14 cellular contexts compared by ENCODE assay signal in the genomic region with DNA sequence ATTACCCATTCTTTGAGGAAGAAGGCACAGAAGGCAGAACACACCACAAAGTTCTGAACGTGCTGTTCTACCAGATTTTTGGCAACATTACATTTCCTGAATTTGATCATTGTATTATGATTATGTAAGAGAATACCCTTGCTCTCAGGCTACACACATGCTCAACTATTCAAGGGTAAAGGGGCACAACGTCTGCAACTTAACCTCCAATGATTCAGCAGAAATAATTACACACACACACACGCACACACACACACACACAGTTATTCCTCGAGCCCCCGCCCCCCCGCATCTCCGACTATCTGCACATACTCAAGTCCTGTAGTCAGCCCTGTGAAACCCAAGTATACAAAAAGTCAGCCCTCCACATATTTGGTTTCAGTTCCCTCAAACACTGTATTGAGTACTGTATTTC. TPM values are rescaled to one million over a fixed set of nuclear protein-coding genes. Genes with fewer than 3 reads are reported as not detected.
DNase-seq lines count a peak whose midpoint lies in the region; ATAC-seq and TF ChIP-seq lines count a peak whose summit lies in the region.
"Had no signal": no experiment of that assay in that cellular context is flagged by ENCODE, and none has a peak within 500 bp of the region (broad histone marks: within the 10 kb centered on the region; RNA-seq: fewer than 3 reads in every experiment).

No MANE protein-coding gene starts in this region.

- peaks cover 16% of the 10 kb centered on the region for H3K4me1 Mint-ChIP-seq in nephron progenitor cell
- H3K4me1 Mint-ChIP-seq in CD4-positive, alpha-beta T cell (ENCODE audit: low read depth) = peaks cover 17% of the 10 kb centered on the region
- H3K4me1 Mint-ChIP-seq in naive thymus-derived CD4-positive, alpha-beta T cell = peaks cover 10 to 31% (median 16%) of the 10 kb centered on the region in 7 donors
- H3K4me1 Mint-ChIP-seq in activated T-cell treated with anti-CD3 and anti-CD28 coated beads, Interleukin-2, amount 50 U/mL, for 72 hours (ENCODE audit: low read depth) = peaks cover 31% of the 10 kb centered on the region

- H3K4me3 ChIP-seq in esophagus muscularis mucosa = no peak overlapping the region
- H3K4me3 ChIP-seq in naive thymus-derived CD4-positive, alpha-beta T cell (ENCODE audit: low read length) = no peak overlapping the region

- H3K9me3 Mint-ChIP-seq in nephron progenitor cell = no peaks in the 10 kb centered on the region
- H3K9me3 Mint-ChIP-seq in CD4-positive, alpha-beta T cell = no peaks in the 10 kb centered on the region
- H3K9me3 Mint-ChIP-seq in naive thymus-derived CD4-positive, alpha-beta T cell = peaks cover 0 to 2% (median 0%) of the 10 kb centered on the region in 11 donors
- H3K9me3 Mint-ChIP-seq in activated T-cell treated with anti-CD3 and anti-CD28 coated beads, Interleukin-2, amount 50 U/mL, for 72 hours = no peaks in the 10 kb centered on the region
- H3K9me3 Mint-ChIP-seq: mesothelial cell of epicardium; T-helper 1 cell treated with Interleukin-12 subunit alpha and Interleukin-12 subunit beta and Interleukin-4 antibody, amounts not matched to agents 30 μg/mL and 1 μg/mL, for 36 hours had no signal

- peak overlapping the region; percentile 66 for H3K27ac Mint-ChIP-seq in nephron progenitor cell
- no peak overlapping the region for H3K27ac Mint-ChIP-seq in CD4-positive, alpha-beta T cell
- peak overlapping the region in 4 of 9 donors; percentile 41 to 81 (median 54) for H3K27ac Mint-ChIP-seq in naive thymus-derived CD4-positive, alpha-beta T cell
- no peak overlapping the region for H3K27ac Mint-ChIP-seq in activated T-cell treated with anti-CD3 and anti-CD28 coated beads, Interleukin-2, amount 50 U/mL, for 72 hours
- H3K27ac Mint-ChIP-seq: mesothelial cell of epicardium; T-helper 1 cell treated with Interleukin-12 subunit alpha and Interleukin-12 subunit beta and Interleukin-4 antibody, amounts not matched to agents 30 μg/mL and 1 μg/mL, for 36 hours had no signal

- H3K27me3 ChIP-seq in esophagus muscularis mucosa = no peaks in the 10 kb centered on the region
- H3K27me3 ChIP-seq in CD4-positive, alpha-beta T cell (ENCODE audit: control insufficient read depth, insufficient read depth, low read length) = no peaks in the 10 kb centered on the region
- no peaks in the 10 kb centered on the region for H3K27me3 ChIP-seq in naive thymus-derived CD4-positive, alpha-beta T cell (ENCODE audit: control insufficient read depth in 2 of 2, insufficient read depth in 2 of 2, low read length in 2 of 2)

- peaks cover 53 to 99% (median 92%) of the 10 kb centered on the region in 4 donors for H3K36me3 ChIP-seq in esophagus muscularis mucosa
- H3K36me3 ChIP-seq in naive thymus-derived CD4-positive, alpha-beta T cell (ENCODE audit: control insufficient read depth in 2 of 3, insufficient read depth in 3 of 3, low read length in 3 of 3) = peaks cover 32 to 87% (median 35%) of the 10 kb centered on the region in 3 experiments

- H3K36me3 Mint-ChIP-seq in nephron progenitor cell (ENCODE audit: low read depth) = peaks cover 74% of the 10 kb centered on the region
- H3K36me3 Mint-ChIP-seq in CD4-positive, alpha-beta T cell (ENCODE audit: low read depth) = peaks cover 95% of the 10 kb centered on the region
- peaks cover 18 to 47% (median 26%) of the 10 kb centered on the region in 5 donors for H3K36me3 Mint-ChIP-seq in naive thymus-derived CD4-positive, alpha-beta T cell
- H3K36me3 Mint-ChIP-seq in activated T-cell treated with anti-CD3 and anti-CD28 coated beads, Interleukin-2, amount 50 U/mL, for 72 hours (ENCODE audit: insufficient read depth in 2 of 2) = peaks cover 25 to 48% of the 10 kb centered on the region in 2 donors

- no peak overlapping the region for H3K4me3 Mint-ChIP-seq in nephron progenitor cell
- no peak overlapping the region for H3K4me3 Mint-ChIP-seq in CD4-positive, alpha-beta T cell
- H3K4me3 Mint-ChIP-seq in naive thymus-derived CD4-positive, alpha-beta T cell = no peak overlapping the region
- H3K4me3 Mint-ChIP-seq in activated T-cell treated with anti-CD3 and anti-CD28 coated beads, Interleukin-2, amount 50 U/mL, for 72 hours = no peak overlapping the region
- H3K4me3 Mint-ChIP-seq: mesothelial cell of epicardium; T-helper 1 cell treated with Interleukin-12 subunit alpha and Interleukin-12 subunit beta and Interleukin-4 antibody, amounts not matched to agents 30 μg/mL and 1 μg/mL, for 36 hours had no signal

- no peaks in the 10 kb centered on the region for H3K9me3 ChIP-seq in esophagus muscularis mucosa
- H3K9me3 ChIP-seq in CD4-positive, alpha-beta T cell (ENCODE audit: control insufficient read depth, low read length) = no peaks in the 10 kb centered on the region
- H3K9me3 ChIP-seq in naive thymus-derived CD4-positive, alpha-beta T cell (ENCODE audit: control insufficient read depth in 2 of 3, low read length in 3 of 3) = no peaks in the 10 kb centered on the region

- peak; percentile 56 to 80 for DNase-seq in NOMO-1 (lab: John Stamatoyannopoulos, UW; ENCODE audit: unreplicated experiment in 2 of 2)
- no peak for DNase-seq in esophagus muscularis mucosa (ENCODE audit: extremely low spot score)
- DNase-seq in nephron progenitor cell = no peak
- DNase-seq in CD4-positive, alpha-beta T cell = no peak
- DNase-seq in naive thymus-derived CD4-positive, alpha-beta T cell = no peak
- no peak for DNase-seq in activated T-cell treated with anti-CD3 and anti-CD28 coated beads, Interleukin-2, amount 50 U/mL, for 72 hours
- DNase-seq: CD4-positive, CD25-positive, alpha-beta regulatory T cell; central memory CD4-positive, alpha-beta T cell; NCI-H1092 treated with DMSO at 0.1 percent for 48 hours; NCI-H69 had no signal

- no peak for ATAC-seq in CD4-positive, alpha-beta T cell (ENCODE audit: poor library complexity)
- no peak for ATAC-seq in GM18870 (IDR thresholded peaks at IDR 0.05; ENCODE audit: unreplicated experiment)
- no peak for ATAC-seq in naive thymus-derived CD4-positive, alpha-beta T cell
- no peak for ATAC-seq in activated T-cell treated with anti-CD3 and anti-CD28 coated beads, Interleukin-2, amount 50 U/mL, for 72 hours (replicated peaks in 1 of 2)

- WGBS in esophagus muscularis mucosa = 65% methylated on average over 7 of the region's 7 CpGs

- POLR2A ChIA-PET in CD4-positive, alpha-beta T cell (lab: Charles Lee) = no interaction called here
- POLR2A ChIA-PET in naive thymus-derived CD4-positive, alpha-beta T cell (lab: Charles Lee) = interaction anchor here (0.6 kb wide), 1 partner anchor 38 kb away, joined by 3 read pairs; no protein-coding TSS in a partner anchor

- TF ChIP-seq CTCF in C4-2B (conservative IDR thresholded peaks at IDR 0.05) (no peak), esophagus muscularis mucosa (IDR thresholded peaks at IDR 0.05) (no peak), nephron progenitor cell (IDR thresholded peaks at IDR 0.05) (no peak)
- TF ChIP-seq CTCF in CD4-positive, alpha-beta T cell (IDR thresholded peaks at IDR 0.05) = no peak

- H3K27ac ChIP-seq in C4-2B (peak overlapping the region; percentile 74), esophagus muscularis mucosa (replicated peaks in 1 of 4) (peak overlapping the region; percentile 34 to 53 (median 46))
- no peak overlapping the region for H3K27ac ChIP-seq in CD4-positive, alpha-beta T cell (ENCODE audit: low read depth, low read length)
- no peak overlapping the region for H3K27ac ChIP-seq in naive thymus-derived CD4-positive, alpha-beta T cell (ENCODE audit: low read depth, low read length)

- CTCF ChIA-PET in CD4-positive, alpha-beta T cell (lab: Charles Lee) = no interaction called here
- CTCF ChIA-PET in naive thymus-derived CD4-positive, alpha-beta T cell (lab: Charles Lee) = no interaction called here

- intact Hi-C loops in esophagus muscularis mucosa (cut with DNase I) = no loop called here
- intact Hi-C loops in CD4-positive, alpha-beta T cell (cut with DNase I, micrococcal nuclease) = no loop called here
- intact Hi-C loops in naive thymus-derived CD4-positive, alpha-beta T cell (cut with micrococcal nuclease) = no loop called here

- no peak for TF ChIP-seq EP300 in esophagus muscularis mucosa (IDR thresholded peaks at IDR 0.05)

- no peaks in the 10 kb centered on the region for H3K27me3 Mint-ChIP-seq in nephron progenitor cell (ENCODE audit: low read depth, poor library complexity)
- H3K27me3 Mint-ChIP-seq in CD4-positive, alpha-beta T cell = no peaks in the 10 kb centered on the region
- H3K27me3 Mint-ChIP-seq in naive thymus-derived CD4-positive, alpha-beta T cell = no peaks in the 10 kb centered on the region
- no peaks in the 10 kb centered on the region for H3K27me3 Mint-ChIP-seq in activated T-cell treated with anti-CD3 and anti-CD28 coated beads, Interleukin-2, amount 50 U/mL, for 72 hours (ENCODE audit: low read depth)
- H3K27me3 Mint-ChIP-seq: CD4-positive, CD25-positive, alpha-beta regulatory T cell had no signal

- peaks cover 28 to 49% (median 39%) of the 10 kb centered on the region in 4 donors for H3K4me1 ChIP-seq in esophagus muscularis mucosa
- peaks cover 2 to 5% of the 10 kb centered on the region in 2 donors for H3K4me1 ChIP-seq in naive thymus-derived CD4-positive, alpha-beta T cell (ENCODE audit: control insufficient read depth in 2 of 2, insufficient read depth in 2 of 2, low read length in 2 of 2)

- TF ChIP-seq POLR2A in esophagus muscularis mucosa (IDR thresholded peaks at IDR 0.05; ENCODE audit: low read depth) = no peak

RNA-seq across cellular contexts. Expression of a gene that starts 26.8 kb away (rescaled TPM):
- total RNA-seq in esophagus muscularis mucosa = 100 to 1,000 TPM; 131 to 198 (median 177) TPM
- 10 to 100 TPM; 67.7 to 72.6 TPM for total RNA-seq in CD4-positive, alpha-beta T cell
- total RNA-seq in naive thymus-derived CD4-positive, alpha-beta T cell = 100 to 1,000 TPM in 2 of 5 experiments, 10 to 100 TPM in 3; 76.7 to 203 (median 88.5) TPM
- polyA plus RNA-seq in naive thymus-derived CD4-positive, alpha-beta T cell = 100 to 1,000 TPM; 180 to 190 TPM
- 100 to 1,000 TPM; 155 to 179 TPM for total RNA-seq in activated T-cell treated with anti-CD3 and anti-CD28 coated beads, Interleukin-2, amount 50 U/mL, for 72 hours

Comparison
In these comparisons a context has a peak if more than half of its experiments do, and no peak if none do; other contexts are left out.
1. H3K27ac ChIP-seq: peak in C4-2B (single experiment) and esophagus muscularis mucosa (4 of 4); none in CD4-positive, alpha-beta T cell (single experiment) and naive thymus-derived CD4-positive, alpha-beta T cell (single experiment).
2. DNase-seq: peak in NOMO-1 (2 of 2); none in esophagus muscularis mucosa (single experiment), nephron progenitor cell (single experiment), CD4-positive, alpha-beta T cell (0 of 10), naive thymus-derived CD4-positive, alpha-beta T cell (0 of 9) and activated T-cell treated with anti-CD3 and anti-CD28 coated beads, Interleukin-2, amount 50 U/mL, for 72 hours (0 of 2).